Comparison of ENCODE assay signal across 8 cellular contexts in genomic region chr2:27663463-27664244, GRCh38. TPM values are rescaled to one million over a fixed set of nuclear protein-coding genes. Genes with fewer than 3 reads are reported as not detected.
A peak's percentile ranks its signal among the peaks of the same experiment; 100 is the strongest.
DNase-seq lines count a peak whose midpoint lies in the region; ATAC-seq and TF ChIP-seq lines count a peak whose summit lies in the region.

TSS of gene SLC4A1AP (plus strand) at chr2:27663889. CDS start at chr2:27663915, 26 bp downstream.
TSS of gene SUPT7L (minus strand) at chr2:27663614. CDS start at chr2:27662192, 1,422 bp downstream.

- H3K9me3 Mint-ChIP-seq in activated CD4-positive, alpha-beta memory T cell treated with anti-CD3 and anti-CD28 coated beads for 36 hours: no peaks in the 10 kb centered on the region

- H3K4me1 Mint-ChIP-seq in activated CD4-positive, alpha-beta memory T cell treated with anti-CD3 and anti-CD28 coated beads for 36 hours (ENCODE audit: low read depth): peaks cover 50% of the 10 kb centered on the region

- POLR2A ChIA-PET in BJ (lab: Charles Lee): interaction anchor here (0.7 kb wide), 1 partner anchor 97 kb away, joined by 3 read pairs; no protein-coding TSS in a partner anchor
- POLR2A ChIA-PET in activated CD4-positive, alpha-beta memory T cell treated with anti-CD3 and anti-CD28 coated beads for 36 hours (lab: Charles Lee): interaction anchor here (0.6 to 3.5 kb wide), 8 partner anchors 8 to 294 kb away, joined by 3 to 21 read pairs (median 4); partner anchors contain the start of genes CCDC121, GPN1 and PPM1G

- no peak for TF ChIP-seq POLR2A in lower leg skin (IDR thresholded peaks at IDR 0.05)

- H3K27ac Mint-ChIP-seq in activated CD4-positive, alpha-beta memory T cell treated with anti-CD3 and anti-CD28 coated beads for 36 hours: peak within 1 kb of the TSS; percentile 100

- no peaks in the 10 kb centered on the region for H3K27me3 Mint-ChIP-seq in activated CD4-positive, alpha-beta memory T cell treated with anti-CD3 and anti-CD28 coated beads for 36 hours

- DNase-seq in BJ (ENCODE audit: low read depth) (peak; percentile 44), NCI-H774 (lab: John Stamatoyannopoulos, UW) (peak; percentile 74), ecto neural progenitor cell (ENCODE audit: low spot score) (peak; percentile 87), lower leg skin (ENCODE audit: low spot score in 2 of 2) (peak; percentile 56 to 90)
- DNase-seq in activated CD4-positive, alpha-beta memory T cell treated with anti-CD3 and anti-CD28 coated beads for 36 hours: peak; percentile 81
- peak; percentile 52 to 67 for DNase-seq in stimulated activated CD4-positive, alpha-beta T cell treated with anti-CD3 and anti-CD28 coated beads, Interleukin-4, amount 100 ng/mL, for 48 hours (ENCODE audit: low read depth in 2 of 2)

- CTCF ChIA-PET in BJ (lab: Yijun Ruan, JAX): interaction anchor here (0.7 to 1.7 kb wide), 3 partner anchors 8 to 254 kb away, joined by 3 to 13 read pairs (median 3); partner anchors contain the start of gene PPM1G
- CTCF ChIA-PET in activated CD4-positive, alpha-beta memory T cell treated with anti-CD3 and anti-CD28 coated beads for 36 hours (lab: Charles Lee): interaction anchor here (0.9 to 4.6 kb wide), 3 partner anchors 9 to 35 kb away, joined by 3 to 45 read pairs (median 3); partner anchors contain the start of genes CCDC121 and GPN1

- peak within 1 kb of the TSS; percentile 75 for H3K4me3 ChIP-seq in BJ (ENCODE audit: low read depth, low read length)
- H3K4me3 ChIP-seq in lower leg skin (ENCODE audit: low read depth, poor library complexity, severe bottlenecking): peak within 1 kb of the TSS; percentile 77

- H3K4me3 Mint-ChIP-seq in activated CD4-positive, alpha-beta memory T cell treated with anti-CD3 and anti-CD28 coated beads for 36 hours: peak within 1 kb of the TSS; percentile 99

- H3K27me3 ChIP-seq in BJ (ENCODE audit: control insufficient read depth, insufficient read depth, low read length): no peaks in the 10 kb centered on the region

- peaks cover 5% of the 10 kb centered on the region for H3K36me3 ChIP-seq in BJ (ENCODE audit: control insufficient read depth, insufficient read depth, low read length)

- ATAC-seq in GM19328 (IDR thresholded peaks at IDR 0.05; ENCODE audit: unreplicated experiment) (peak; percentile 59), HG03565 (IDR thresholded peaks at IDR 0.05; ENCODE audit: unreplicated experiment) (peak; percentile 42)

- intact Hi-C loops in activated CD4-positive, alpha-beta memory T cell treated with anti-CD3 and anti-CD28 coated beads for 36 hours (cut with micrococcal nuclease): loop anchor here (1.0 to 10.0 kb wide), 3 partner anchors 19 to 79 kb away; partner anchors contain the start of genes CCDC121, GPN1 and ZNF512
- intact Hi-C loops in lower leg skin (cut with DNase I; ENCODE audit: low total_unique reads): no loop called here

- TF ChIP-seq CTCF in BJ (IDR thresholded peaks at IDR 0.05; ENCODE audit: insufficient read depth, low read depth, low read length) (no peak; the same call in 1 of the 2 replicates), lower leg skin (IDR thresholded peaks at IDR 0.05) (peak in 1 of 3 donors; percentile 74)

- H3K36me3 Mint-ChIP-seq in activated CD4-positive, alpha-beta memory T cell treated with anti-CD3 and anti-CD28 coated beads for 36 hours: peaks cover 36% of the 10 kb centered on the region

- WGBS in lower leg skin, 2 donors: 0% methylated on average over 31 to 48 of the region's 48 CpGs

RNA-seq across cellular contexts. Expression of gene SLC4A1AP, which starts in this region (rescaled TPM):
- 8.8 and 10.1 TPM in 2 replicates for polyA plus RNA-seq in BJ (2011; rRNA removed)
- 5.1 and 8.0 TPM in 2 replicates for polyA minus RNA-seq in BJ (2011; rRNA and poly(A)+ RNA removed)
- 10 to 100 TPM; 26.5 TPM for total RNA-seq in activated CD4-positive, alpha-beta memory T cell treated with anti-CD3 and anti-CD28 coated beads for 36 hours
- total RNA-seq in lower leg skin: 10 to 100 TPM; 15.6 to 25.0 (median 22.1) TPM

RNA-seq across cellular contexts. Expression of gene SUPT7L, which starts in this region (rescaled TPM):
- polyA plus RNA-seq in BJ (2011; rRNA removed): 43.5 and 52.0 TPM in 2 replicates
- 32.0 and 43.6 TPM in 2 replicates for polyA minus RNA-seq in BJ (2011; rRNA and poly(A)+ RNA removed)
- total RNA-seq in activated CD4-positive, alpha-beta memory T cell treated with anti-CD3 and anti-CD28 coated beads for 36 hours: 10 to 100 TPM; 30.1 to 30.3 TPM
- total RNA-seq in lower leg skin: 10 to 100 TPM in 3 of 4 donors, 1 to 10 TPM in 1; 9.7 to 16.9 (median 14.9) TPM

Comparison
In these comparisons a context has a peak if more than half of its experiments do, and no peak if none do; other contexts are left out.
1. Peak in every context shown above with its lines: DNase-seq, ATAC-seq and H3K4me3 ChIP-seq.